8 cellular contexts compared by ENCODE assay signal in the genomic region with DNA sequence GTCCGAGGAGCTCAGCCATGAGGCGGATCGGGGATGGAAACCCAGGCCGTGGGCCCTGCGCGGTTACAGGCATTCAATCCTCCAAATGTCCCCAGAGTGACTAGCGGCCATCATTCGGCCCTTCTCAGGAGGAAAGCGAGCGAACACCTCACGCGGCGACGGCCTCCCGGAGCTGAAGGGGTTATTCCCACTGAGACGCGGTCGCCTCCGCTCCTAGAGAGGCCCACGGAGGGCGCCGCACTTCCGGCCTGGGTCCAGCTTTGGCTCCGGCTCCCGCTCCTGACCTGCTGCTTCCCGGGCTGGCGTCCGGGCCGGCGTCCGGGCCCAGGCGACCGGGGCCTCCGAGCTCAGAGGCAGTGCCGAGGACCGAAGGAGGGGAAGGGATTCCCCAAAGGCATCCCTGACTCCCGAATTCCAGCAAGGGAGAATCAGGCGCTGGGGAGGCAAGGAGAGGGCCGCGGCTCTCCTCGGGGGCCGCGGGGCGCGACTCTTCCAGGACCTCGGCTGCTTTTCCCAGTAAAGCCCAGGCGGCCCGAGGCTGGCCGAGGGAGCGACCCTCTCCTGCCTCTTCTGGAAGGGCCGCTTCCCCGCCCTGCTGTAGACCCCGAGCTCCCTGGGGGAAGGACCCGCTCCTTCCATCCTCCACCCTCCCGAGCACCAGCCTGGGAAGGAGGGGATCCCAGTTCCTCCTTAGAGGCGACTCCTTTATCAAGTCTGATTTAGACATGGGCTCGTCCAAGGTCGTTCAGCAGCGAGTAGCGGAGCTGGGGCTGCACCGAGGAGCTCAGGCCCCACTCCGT. TPM values are rescaled to one million over a fixed set of nuclear protein-coding genes. Genes with fewer than 3 reads are reported as not detected.
DNase-seq lines count a peak whose midpoint lies in the region; ATAC-seq and TF ChIP-seq lines count a peak whose summit lies in the region.

No MANE protein-coding gene starts in this region.

- H3K27me3 ChIP-seq in NT2/D1 (ENCODE audit: insufficient read depth, insufficient read length) (no peaks in the 10 kb centered on the region), esophagus muscularis mucosa (no peaks in the 10 kb centered on the region)

- no peaks in the 10 kb centered on the region for H3K9me3 Mint-ChIP-seq in activated T-cell treated with anti-CD3 and anti-CD28 coated beads, Interleukin-2, amount 50 U/mL, for 72 hours

- peak; percentile 89 for DNase-seq in COLO668 (lab: John Stamatoyannopoulos, UW; ENCODE audit: unreplicated experiment)
- peak; percentile 68 for DNase-seq in NT2/D1 (ENCODE audit: low read depth, low spot score)
- peak; percentile 57 to 69 for DNase-seq in activated T-cell treated with anti-CD3 and anti-CD28 coated beads, Interleukin-2, amount 50 U/mL, for 72 hours
- DNase-seq in esophagus muscularis mucosa (ENCODE audit: extremely low spot score): peak; percentile 95
- DNase-seq in mucosa of gallbladder (ENCODE audit: low spot score): peak; percentile 85
- peak; percentile 60 for DNase-seq in stimulated activated naive CD8-positive, alpha-beta T cell treated with anti-CD3 and anti-CD28 coated beads, Interleukin-15, Interleukin-2, amounts not matched to agents 100 U/mL and 50 U/mL, for 24 hours

- ATAC-seq in HG02798 (IDR thresholded peaks at IDR 0.05; ENCODE audit: poor library complexity, unreplicated experiment): peak; percentile 62
- peak; percentile 74 to 91 for ATAC-seq in activated T-cell treated with anti-CD3 and anti-CD28 coated beads, Interleukin-2, amount 50 U/mL, for 72 hours (replicated peaks in 1 of 2)
- peak; percentile 70 for ATAC-seq in stimulated activated naive CD8-positive, alpha-beta T cell treated with anti-CD3 and anti-CD28 coated beads, Interleukin-15, Interleukin-2, amounts not matched to agents 100 U/mL and 50 U/mL, for 24 hours
- no peak for ATAC-seq in HG03354 (IDR thresholded peaks at IDR 0.05; ENCODE audit: poor library complexity, severe bottlenecking, unreplicated experiment)

- TF ChIP-seq CTCF in esophagus muscularis mucosa (IDR thresholded peaks at IDR 0.05): peak in 1 of 3 experiments; percentile 12

- H3K36me3 ChIP-seq in NT2/D1 (ENCODE audit: insufficient read depth, insufficient read length, low read length): no peaks in the 10 kb centered on the region
- no peaks in the 10 kb centered on the region for H3K36me3 ChIP-seq in esophagus muscularis mucosa

- H3K36me3 Mint-ChIP-seq in activated T-cell treated with anti-CD3 and anti-CD28 coated beads, Interleukin-2, amount 50 U/mL, for 72 hours (ENCODE audit: insufficient read depth in 2 of 2): no peaks in the 10 kb centered on the region

- H3K27ac ChIP-seq in esophagus muscularis mucosa (replicated peaks in 1 of 4): peak overlapping the region; percentile 87 to 95 (median 91)

- H3K4me1 ChIP-seq in NT2/D1 (ENCODE audit: insufficient read depth, insufficient read length) (no peaks in the 10 kb centered on the region), esophagus muscularis mucosa (peaks cover 10 to 24% (median 21%) of the 10 kb centered on the region in 4 donors)

- peak overlapping the region; percentile 38 for H3K27ac Mint-ChIP-seq in activated T-cell treated with anti-CD3 and anti-CD28 coated beads, Interleukin-2, amount 50 U/mL, for 72 hours

- intact Hi-C loops in esophagus muscularis mucosa (cut with DNase I): loop anchor here (2.0 kb wide), 1 partner anchor 19 kb away; the partner anchor contains the start of gene ZNF629

- H3K4me3 Mint-ChIP-seq in activated T-cell treated with anti-CD3 and anti-CD28 coated beads, Interleukin-2, amount 50 U/mL, for 72 hours: peak overlapping the region; percentile 69 to 83

- peaks cover 7% of the 10 kb centered on the region for H3K27me3 Mint-ChIP-seq in activated T-cell treated with anti-CD3 and anti-CD28 coated beads, Interleukin-2, amount 50 U/mL, for 72 hours (ENCODE audit: low read depth)

- H3K4me3 ChIP-seq in NT2/D1 (ENCODE audit: insufficient read length, low read depth) (peak overlapping the region; percentile 83), esophagus muscularis mucosa (peak overlapping the region; percentile 77 to 87 (median 82))

- TF ChIP-seq EP300 in esophagus muscularis mucosa (IDR thresholded peaks at IDR 0.05): no peak

- 0% methylated on average over 2 of the region's 62 CpGs for WGBS in esophagus muscularis mucosa

- H3K9ac ChIP-seq in NT2/D1 (ENCODE audit: insufficient read length, low read depth): peak overlapping the region; percentile 93

- peaks cover 30% of the 10 kb centered on the region for H3K4me1 Mint-ChIP-seq in activated T-cell treated with anti-CD3 and anti-CD28 coated beads, Interleukin-2, amount 50 U/mL, for 72 hours (ENCODE audit: low read depth)

- TF ChIP-seq POLR2A in esophagus muscularis mucosa (IDR thresholded peaks at IDR 0.05; ENCODE audit: low read depth): peak; percentile 88

- H3K9me3 ChIP-seq in NT2/D1 (ENCODE audit: insufficient read depth, low read length): no peaks in the 10 kb centered on the region
- H3K9me3 ChIP-seq in esophagus muscularis mucosa: no peaks in the 10 kb centered on the region

RNA-seq across cellular contexts. Expression of gene ZNF629, which starts 18.6 kb away (rescaled TPM):
- 1 to 10 TPM; 3.7 TPM for total RNA-seq in activated T-cell treated with anti-CD3 and anti-CD28 coated beads, Interleukin-2, amount 50 U/mL, for 72 hours
- total RNA-seq in esophagus muscularis mucosa (10 to 100 TPM; 10.4 to 17.1 (median 15.4) TPM), mucosa of gallbladder (18.9 TPM)

RNA-seq across cellular contexts. Expression of gene RNF40, which starts 43.4 kb away (rescaled TPM):
- 10 to 100 TPM; 60.2 to 63.5 TPM for total RNA-seq in activated T-cell treated with anti-CD3 and anti-CD28 coated beads, Interleukin-2, amount 50 U/mL, for 72 hours
- total RNA-seq in esophagus muscularis mucosa: 10 to 100 TPM; 61.9 to 86.9 (median 67.0) TPM
- total RNA-seq in mucosa of gallbladder: 129 TPM

RNA-seq across cellular contexts. Expression of gene CFAP119, which starts 43.7 kb away (rescaled TPM):
- 1 to 10 TPM; 3.2 to 4.7 TPM for total RNA-seq in activated T-cell treated with anti-CD3 and anti-CD28 coated beads, Interleukin-2, amount 50 U/mL, for 72 hours
- 1 to 10 TPM in 2 of 4 donors, under 1 TPM in 2; 0.42 to 2.9 (median 1.4) TPM for total RNA-seq in esophagus muscularis mucosa
- 13.2 TPM for total RNA-seq in mucosa of gallbladder

RNA-seq across cellular contexts. Expression of gene PHKG2, which starts 57.3 kb away (rescaled TPM):
- 10 to 100 TPM; 38.0 to 38.5 TPM for total RNA-seq in activated T-cell treated with anti-CD3 and anti-CD28 coated beads, Interleukin-2, amount 50 U/mL, for 72 hours
- total RNA-seq in esophagus muscularis mucosa (10 to 100 TPM; 22.4 to 25.8 (median 23.5) TPM), mucosa of gallbladder (39.2 TPM)
